ENCODE assay signal across 8 cellular contexts in genomic region chr3:172194702-172195392, GRCh38.
DNase-seq lines count a peak whose midpoint lies in the region; ATAC-seq lines count a peak whose summit lies in the region.

No MANE protein-coding gene starts in this region.

- CTCF ChIA-PET in activated CD4-positive, alpha-beta memory T cell treated with anti-CD3 and anti-CD28 coated beads for 36 hours (lab: Charles Lee), result no interaction called here

- H3K9me3 Mint-ChIP-seq in activated CD4-positive, alpha-beta memory T cell treated with anti-CD3 and anti-CD28 coated beads for 36 hours, result no peaks in the 10 kb centered on the region

- no peak overlapping the region for H3K27ac Mint-ChIP-seq in activated CD4-positive, alpha-beta memory T cell treated with anti-CD3 and anti-CD28 coated beads for 36 hours

- no peak overlapping the region for H3K4me3 Mint-ChIP-seq in activated CD4-positive, alpha-beta memory T cell treated with anti-CD3 and anti-CD28 coated beads for 36 hours

- H3K4me1 Mint-ChIP-seq in activated CD4-positive, alpha-beta memory T cell treated with anti-CD3 and anti-CD28 coated beads for 36 hours (ENCODE audit: low read depth), result peaks cover 6% of the 10 kb centered on the region

- POLR2A ChIA-PET in activated CD4-positive, alpha-beta memory T cell treated with anti-CD3 and anti-CD28 coated beads for 36 hours (lab: Charles Lee), result no interaction called here

- intact Hi-C loops in activated CD4-positive, alpha-beta memory T cell treated with anti-CD3 and anti-CD28 coated beads for 36 hours (cut with micrococcal nuclease), result no loop called here

- no peaks in the 10 kb centered on the region for H3K27me3 Mint-ChIP-seq in activated CD4-positive, alpha-beta memory T cell treated with anti-CD3 and anti-CD28 coated beads for 36 hours

- peaks cover 2% of the 10 kb centered on the region for H3K36me3 Mint-ChIP-seq in activated CD4-positive, alpha-beta memory T cell treated with anti-CD3 and anti-CD28 coated beads for 36 hours

- peak; percentile 12 to 61 for DNase-seq in NCI-H524 (lab: John Stamatoyannopoulos, UW)
- DNase-seq in NCI-H524 treated with DMSO at 0.1 percent for 48 hours (lab: John Stamatoyannopoulos, UW), result no peak
- DNase-seq in NCI-H446 treated with DMSO at 0.1 percent for 48 hours (lab: John Stamatoyannopoulos, UW), result peak; percentile 35
- DNase-seq in fibroblast of gingiva (ENCODE audit: low read depth), result peak; percentile 31
- peak; percentile 72 for DNase-seq in renal cortical epithelial cell (ENCODE audit: low read depth)
- DNase-seq in left lobe of liver (ENCODE audit: low spot score), result no peak
- DNase-seq in activated CD4-positive, alpha-beta memory T cell treated with anti-CD3 and anti-CD28 coated beads for 36 hours, result no peak
- no peak for DNase-seq in NCI-H187 treated with DMSO at 0.1 percent for 48 hours (lab: John Stamatoyannopoulos, UW)

- no peak for ATAC-seq in left lobe of liver

Comparison
In these comparisons a context has a peak if more than half of its experiments do, and no peak if none do; other contexts are left out.
1. DNase-seq: peak in NCI-H524 (2 of 2), NCI-H446 treated with DMSO at 0.1 percent for 48 hours (single experiment), fibroblast of gingiva (single experiment) and renal cortical epithelial cell (single experiment); none in NCI-H524 treated with DMSO at 0.1 percent for 48 hours (single experiment), left lobe of liver (single experiment), activated CD4-positive, alpha-beta memory T cell treated with anti-CD3 and anti-CD28 coated beads for 36 hours (single experiment) and NCI-H187 treated with DMSO at 0.1 percent for 48 hours (single experiment).